In genomic region chr7:74454948-74455804, GRCh38 we compare ENCODE assay signal across 1 cellular context.
TF ChIP-seq lines count a peak whose summit lies in the region.

No MANE protein-coding gene starts in this region.

TF ChIP-seq in HepG2, 621 proteins besides CTCF, POLR2A, EP300 and RAD21 (continued from another document and continues in another):
- TF ChIP-seq PAXIP1 (CRISPR knock-in tag; conservative IDR thresholded peaks at IDR 0.05) = peak; percentile 74
- TF ChIP-seq RFX3 (CRISPR knock-in tag; IDR thresholded peaks at IDR 0.05) = no peak
- TF ChIP-seq SALL1 (CRISPR knock-in tag; IDR thresholded peaks at IDR 0.05) = peak; percentile 19; the same call in 1 of the 2 replicates
- peak; percentile 52; the same call in 1 of the 2 replicates for TF ChIP-seq SP5 (CRISPR knock-in tag; IDR thresholded peaks at IDR 0.05; ENCODE audit: borderline replicate concordance, low read depth)
- TF ChIP-seq ZFP37 (CRISPR knock-in tag; IDR thresholded peaks at IDR 0.05; ENCODE audit: borderline replicate concordance) = no peak
- no peak for TF ChIP-seq MTA3 (CRISPR knock-in tag; IDR thresholded peaks at IDR 0.05)
- no peak; the same call in 1 of the 2 replicates for TF ChIP-seq MAX (IDR thresholded peaks at IDR 0.05)
- 0 out of 2 replicates have a peak, but pooled peaks have one; percentile 14 for TF ChIP-seq TBX3 (IDR thresholded peaks at IDR 0.05; ENCODE audit: borderline replicate concordance)
- no peak for TF ChIP-seq ZNF138 (CRISPR knock-in tag; IDR thresholded peaks at IDR 0.05; ENCODE audit: low read depth)
- TF ChIP-seq PATZ1 (CRISPR knock-in tag; IDR thresholded peaks at IDR 0.05) = peak; percentile 69
- TF ChIP-seq RNF219 (CRISPR knock-in tag; IDR thresholded peaks at IDR 0.05) = no peak
- peak; percentile 54; the same call in 1 of the 2 replicates for TF ChIP-seq ZBTB10 (CRISPR knock-in tag; IDR thresholded peaks at IDR 0.05; ENCODE audit: borderline replicate concordance)
- no peak for TF ChIP-seq ZNF672 (CRISPR knock-in tag; IDR thresholded peaks at IDR 0.05)
- peak; percentile 89 for TF ChIP-seq ZNF121 (CRISPR knock-in tag; IDR thresholded peaks at IDR 0.05)
- TF ChIP-seq ZSCAN22 (CRISPR knock-in tag; IDR thresholded peaks at IDR 0.05) = no peak
- no peak for TF ChIP-seq MAFF (IDR thresholded peaks at IDR 0.05; ENCODE audit: low read depth, low read length)
- TF ChIP-seq RFXAP (CRISPR knock-in tag; IDR thresholded peaks at IDR 0.05; ENCODE audit: borderline replicate concordance) = no peak; the same call in 1 of the 2 replicates
- no peak for TF ChIP-seq ADNP (CRISPR knock-in tag; IDR thresholded peaks at IDR 0.05)
- TF ChIP-seq HNF4A (CRISPR knock-in tag; IDR thresholded peaks at IDR 0.05) = peak; percentile 72
- no peak for TF ChIP-seq TAF15 (IDR thresholded peaks at IDR 0.05; ENCODE audit: low read depth, low read length, poor library complexity, severe bottlenecking)
- TF ChIP-seq ZNF562 (CRISPR knock-in tag; IDR thresholded peaks at IDR 0.05; ENCODE audit: borderline replicate concordance) = no peak
- TF ChIP-seq REXO4 (CRISPR knock-in tag; IDR thresholded peaks at IDR 0.05; ENCODE audit: borderline replicate concordance) = no peak
- TF ChIP-seq ARID2 (CRISPR knock-in tag; IDR thresholded peaks at IDR 0.05; ENCODE audit: borderline replicate concordance) = 0 out of 2 replicates have a peak, but pooled peaks have one; percentile 56
- TF ChIP-seq ZNF556 (CRISPR knock-in tag; IDR thresholded peaks at IDR 0.05; ENCODE audit: borderline replicate concordance) = no peak; the same call in 1 of the 2 replicates
- no peak for TF ChIP-seq MBNL3 (CRISPR knock-in tag; conservative IDR thresholded peaks at IDR 0.05)
- TF ChIP-seq ZNF781 (CRISPR knock-in tag; IDR thresholded peaks at IDR 0.05; ENCODE audit: borderline replicate concordance, not compliant biosample characterization) = no peak
- TF ChIP-seq ZNF367 (CRISPR knock-in tag; IDR thresholded peaks at IDR 0.05; ENCODE audit: borderline replicate concordance) = no peak
- peak; percentile 48; the same call in 1 of the 2 replicates for TF ChIP-seq ZFX (CRISPR knock-in tag; IDR thresholded peaks at IDR 0.05; ENCODE audit: low read depth)
- TF ChIP-seq ZMAT3 (CRISPR knock-in tag; conservative IDR thresholded peaks at IDR 0.05) = peak; percentile 51; the same call in 1 of the 2 replicates
- TF ChIP-seq HMGXB4 (CRISPR knock-in tag; IDR thresholded peaks at IDR 0.05; ENCODE audit: borderline replicate concordance in 1 of 2, low read depth in 1 of 2) = 0 out of 4 replicates have a peak, but pooled peaks of 1 of the 2 experiments have one; percentile 3
- 0 out of 2 replicates have a peak, but pooled peaks have one; percentile 56 for TF ChIP-seq SRY (CRISPR knock-in tag; IDR thresholded peaks at IDR 0.05)
- no peak for TF ChIP-seq ZNF557 (CRISPR knock-in tag; IDR thresholded peaks at IDR 0.05)
- TF ChIP-seq ZBTB7A (CRISPR knock-in tag; IDR thresholded peaks at IDR 0.05) = peak; percentile 47; the same call in 1 of the 2 replicates
- TF ChIP-seq ZKSCAN1 (IDR thresholded peaks at IDR 0.05; ENCODE audit: low read length) = no peak
- no peak for TF ChIP-seq AKAP8 (CRISPR knock-in tag; IDR thresholded peaks at IDR 0.05)
- no peak for TF ChIP-seq ZNF766 (CRISPR knock-in tag; IDR thresholded peaks at IDR 0.05; ENCODE audit: borderline replicate concordance)
- TF ChIP-seq ZNF776 (CRISPR knock-in tag; IDR thresholded peaks at IDR 0.05) = 0 out of 2 replicates have a peak, but pooled peaks have one; percentile 10
- TF ChIP-seq ZNF605 (CRISPR knock-in tag; IDR thresholded peaks at IDR 0.05) = peak; percentile 13; the same call in 1 of the 2 replicates
- no peak for TF ChIP-seq SP140L (CRISPR knock-in tag; IDR thresholded peaks at IDR 0.05; ENCODE audit: borderline replicate concordance)
- TF ChIP-seq REPIN1 (CRISPR knock-in tag; IDR thresholded peaks at IDR 0.05; ENCODE audit: borderline replicate concordance, low read depth) = peak; percentile 23; the same call in 1 of the 2 replicates
- no peak for TF ChIP-seq LCORL (IDR thresholded peaks at IDR 0.05)
- TF ChIP-seq LCORL (CRISPR knock-in tag; IDR thresholded peaks at IDR 0.05) = no peak
- TF ChIP-seq KMT2A (CRISPR knock-in tag; IDR thresholded peaks at IDR 0.05) = 0 out of 2 replicates have a peak, but pooled peaks have one; percentile 30
- no peak for TF ChIP-seq GTF2F1 (IDR thresholded peaks at IDR 0.05; ENCODE audit: low read length)
- no peak for TF ChIP-seq ZNF3 (CRISPR knock-in tag; IDR thresholded peaks at IDR 0.05)
- no peak for TF ChIP-seq ZSCAN29 (CRISPR knock-in tag; conservative IDR thresholded peaks at IDR 0.05)
- TF ChIP-seq GABPA (IDR thresholded peaks at IDR 0.05; ENCODE audit: low read depth, low read length) = no peak
- no peak for TF ChIP-seq GABPA (CRISPR knock-in tag; IDR thresholded peaks at IDR 0.05; ENCODE audit: low read depth)
- TF ChIP-seq TARDBP (CRISPR knock-in tag; IDR thresholded peaks at IDR 0.05) = 0 out of 2 replicates have a peak, but pooled peaks have one; percentile 12
- peak; percentile 79 for TF ChIP-seq ONECUT2 (CRISPR knock-in tag; IDR thresholded peaks at IDR 0.05)
- TF ChIP-seq ZNF589 (CRISPR knock-in tag; conservative IDR thresholded peaks at IDR 0.05) = no peak
- no peak for TF ChIP-seq ZNF530 (CRISPR knock-in tag; IDR thresholded peaks at IDR 0.05; ENCODE audit: low read depth)
- no peak for TF ChIP-seq WIZ (CRISPR knock-in tag; IDR thresholded peaks at IDR 0.05)
- peak; percentile 12; the same call in 1 of the 2 replicates for TF ChIP-seq HOXA3 (CRISPR knock-in tag; IDR thresholded peaks at IDR 0.05)
- peak; percentile 23; the same call in 1 of the 2 replicates for TF ChIP-seq SIN3A (IDR thresholded peaks at IDR 0.05; ENCODE audit: borderline replicate concordance, low read depth, low read length)
- TF ChIP-seq ARID4A (CRISPR knock-in tag; IDR thresholded peaks at IDR 0.05; ENCODE audit: borderline replicate concordance) = peak; percentile 28; the same call in 1 of the 2 replicates
